In the genomic region with DNA sequence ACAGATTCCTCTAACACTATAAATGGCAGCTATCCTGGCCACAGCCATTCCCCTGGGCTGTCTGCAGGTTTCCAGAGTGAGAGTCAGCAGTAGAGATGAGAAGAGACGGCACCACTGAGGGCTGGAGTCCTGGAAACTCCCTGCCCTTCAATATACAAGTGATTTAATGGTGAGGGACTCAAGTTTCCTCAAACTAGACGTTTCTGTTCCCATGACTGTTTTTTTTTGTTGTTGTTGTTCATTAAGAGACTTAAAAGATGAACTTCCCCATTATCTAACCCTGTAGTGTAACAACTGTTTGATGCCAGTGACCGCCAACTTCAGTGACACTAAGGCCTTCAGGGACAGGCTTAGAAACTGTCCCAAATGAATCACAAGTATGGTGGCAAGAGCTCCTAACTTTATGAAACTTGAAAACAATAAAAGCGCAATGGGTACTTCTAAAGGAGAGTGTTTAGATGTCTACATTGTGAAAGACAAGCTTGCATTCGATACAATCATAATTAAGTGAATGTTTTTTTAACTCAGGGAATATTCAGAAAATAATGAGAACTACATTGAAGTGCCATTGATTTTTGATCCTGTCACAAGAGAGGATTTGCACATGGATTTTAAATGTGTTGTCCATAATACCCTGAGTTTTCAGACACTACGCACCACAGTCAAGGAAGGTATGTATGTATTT, we compare ENCODE assay signal across 14 cellular contexts. TPM values are rescaled to one million over a fixed set of nuclear protein-coding genes. Genes with fewer than 3 reads are reported as not detected.
DNase-seq lines count a peak whose midpoint lies in the region; ATAC-seq and TF ChIP-seq lines count a peak whose summit lies in the region.
"Had no signal": no experiment of that assay in that cellular context is flagged by ENCODE, and none has a peak within 500 bp of the region (broad histone marks: within the 10 kb centered on the region; RNA-seq: fewer than 3 reads in every experiment).

No MANE protein-coding gene starts in this region.

- H3K4me1 ChIP-seq in adrenal gland (replicated peaks in 1 of 2), result peaks cover 11 to 33% of the 10 kb centered on the region in 2 donors

- no peaks in the 10 kb centered on the region for H3K36me3 ChIP-seq in adrenal gland (replicated peaks in 1 of 2)

- no peak overlapping the region for H3K4me3 Mint-ChIP-seq in osteocyte (ENCODE audit: unreplicated experiment)
- H3K4me3 Mint-ChIP-seq: stimulated activated effector memory CD8-positive, alpha-beta T cell treated with anti-CD3 and anti-CD28 coated beads, Interleukin-12 subunit alpha, Interleukin-12 subunit beta, amount 100 ng/mL, for 72 hours had no signal

- ATAC-seq in GM18519 (IDR thresholded peaks at IDR 0.05; ENCODE audit: low FRiP score, unreplicated experiment) (peak; percentile 42), GM21786 (IDR thresholded peaks at IDR 0.05; ENCODE audit: unreplicated experiment) (peak; percentile 54), HG03520 (IDR thresholded peaks at IDR 0.05; ENCODE audit: unreplicated experiment) (peak; percentile 33), left lobe of liver (no peak), HG03469 (IDR thresholded peaks at IDR 0.05; ENCODE audit: unreplicated experiment) (no peak)
- ATAC-seq: stimulated activated effector memory CD8-positive, alpha-beta T cell treated with anti-CD3 and anti-CD28 coated beads, Interleukin-12 subunit alpha, Interleukin-12 subunit beta, amount 100 ng/mL, for 72 hours had no signal

- H3K36me3 Mint-ChIP-seq in osteocyte (ENCODE audit: unreplicated experiment), result no peaks in the 10 kb centered on the region

- intact Hi-C loops in adrenal gland (cut with DNase I), result loop anchor here (10.0 kb wide), 3 partner anchors 119 to 329 kb away; partner anchors contain the start of genes IL1R1 (in 2 of the 2) and IL18R1 (in 1 of the 2)

- DNase-seq in osteocyte (ENCODE audit: extremely low spot score, unreplicated experiment), result no peak
- no peak for DNase-seq in adrenal gland
- DNase-seq in left lobe of liver (ENCODE audit: low spot score), result no peak
- no peak for DNase-seq in NCI-H1092 treated with DMSO at 0.1 percent for 48 hours (lab: John Stamatoyannopoulos, UW)
- DNase-seq: Calu3, NCI-H1694 treated with DMSO at 0.1 percent for 48 hours had no signal

- H3K27ac ChIP-seq in adrenal gland, result peak overlapping the region in 2 of 5 donors; percentile 85 to 94
- H3K27ac ChIP-seq: SK-N-MC had no signal

- WGBS in adrenal gland, 4 donors, result 75 to 80% (median 79%) methylated on average over 6 of the region's 6 CpGs

- no peaks in the 10 kb centered on the region for H3K27me3 ChIP-seq in adrenal gland

- TF ChIP-seq CTCF in osteocyte (IDR thresholded peaks at IDR 0.05) (no peak), adrenal gland (IDR thresholded peaks at IDR 0.05) (no peak)

- no peak for TF ChIP-seq POLR2A in adrenal gland (IDR thresholded peaks at IDR 0.05)

- peaks cover 71% of the 10 kb centered on the region for H3K4me1 Mint-ChIP-seq in osteocyte (ENCODE audit: unreplicated experiment)

- H3K4me3 ChIP-seq in adrenal gland, result no peak overlapping the region
- H3K4me3 ChIP-seq: SK-N-MC had no signal

- H3K9me3 ChIP-seq in adrenal gland (replicated peaks in 1 of 3), result no peaks in the 10 kb centered on the region

- H3K27me3 Mint-ChIP-seq in osteocyte (ENCODE audit: unreplicated experiment), result no peaks in the 10 kb centered on the region

- H3K27ac Mint-ChIP-seq in osteocyte (ENCODE audit: unreplicated experiment), result peak overlapping the region; percentile 91
- H3K27ac Mint-ChIP-seq: stimulated activated effector memory CD8-positive, alpha-beta T cell treated with anti-CD3 and anti-CD28 coated beads, Interleukin-12 subunit alpha, Interleukin-12 subunit beta, amount 100 ng/mL, for 72 hours had no signal

- no peaks in the 10 kb centered on the region for H3K9me3 Mint-ChIP-seq in osteocyte (ENCODE audit: unreplicated experiment)
- H3K9me3 Mint-ChIP-seq: stimulated activated effector memory CD8-positive, alpha-beta T cell treated with anti-CD3 and anti-CD28 coated beads, Interleukin-12 subunit alpha, Interleukin-12 subunit beta, amount 100 ng/mL, for 72 hours had no signal

RNA-seq across cellular contexts. Expression of gene IL1R2, which starts 34.0 kb away (rescaled TPM):
- not detected in 2 replicates for total RNA-seq in osteocyte
- total RNA-seq in adrenal gland, result 10 to 100 TPM in 7 of 8 donors, 1 to 10 TPM in 1; 4.5 to 26.0 (median 13.8) TPM
- 10 to 100 TPM in 2 of 3 donors, 1 to 10 TPM in 1; 6.7 to 17.9 (median 10.8) TPM for polyA plus RNA-seq in adrenal gland
- 12.0 TPM for total RNA-seq in left lobe of liver
- total RNA-seq: Calu3, dermis microvascular lymphatic vessel endothelial cell, H1 had no signal

Comparison
In these comparisons a context has a peak if more than half of its experiments do, and no peak if none do; other contexts are left out.
1. ATAC-seq: peak in GM18519 (single experiment), GM21786 (single experiment) and HG03520 (single experiment); none in left lobe of liver (single experiment) and HG03469 (single experiment).